In the genomic region with DNA sequence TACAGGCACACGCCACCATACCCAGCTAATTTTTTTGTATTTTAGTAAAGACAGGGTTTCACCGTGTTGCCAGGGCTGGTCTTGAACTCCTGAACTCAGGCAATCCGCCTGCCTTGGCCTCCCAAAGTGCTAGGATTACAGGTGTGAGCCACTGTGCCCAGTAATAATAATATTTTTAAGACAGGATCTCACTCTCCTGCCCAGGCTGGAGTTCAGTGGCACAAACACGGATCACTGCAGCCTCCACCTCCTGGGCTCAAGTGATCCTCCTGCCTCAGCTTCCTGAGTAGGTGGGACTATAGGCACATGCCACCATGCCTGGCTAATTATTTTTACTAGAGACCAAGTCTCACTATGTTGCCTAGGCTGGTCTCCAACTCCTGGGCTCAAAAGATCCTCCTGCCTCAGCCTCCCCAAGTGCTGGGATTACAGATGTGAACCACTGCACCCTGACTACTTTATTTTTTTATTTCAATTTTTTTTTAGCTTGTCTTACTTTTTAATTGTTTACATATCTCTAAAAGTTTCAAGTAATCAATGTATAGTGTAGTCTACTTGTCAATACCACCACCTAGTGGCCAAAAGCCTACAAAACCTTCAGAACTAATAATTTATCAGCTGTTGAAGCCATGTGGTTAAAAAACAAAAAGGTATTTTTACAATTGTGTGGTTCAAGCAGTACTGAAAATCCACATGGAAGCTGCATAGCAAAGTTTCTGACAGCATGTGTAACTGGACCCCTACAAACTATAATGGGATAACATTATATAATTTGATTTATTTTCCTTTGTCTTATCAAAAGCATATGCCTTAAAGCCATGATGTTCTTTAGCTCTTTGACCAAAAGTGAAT, we compare ENCODE assay signal across 8 cellular contexts. TPM values are rescaled to one million over a fixed set of nuclear protein-coding genes. Genes with fewer than 3 reads are reported as not detected.
DNase-seq lines count a peak whose midpoint lies in the region; ATAC-seq, FAIRE-seq and TF ChIP-seq lines count a peak whose summit lies in the region.

No MANE protein-coding gene starts in this region.

- POLR2A ChIA-PET in BJ (lab: Charles Lee) = interaction anchor here (0.8 to 1.0 kb wide), 2 partner anchors 10 to 148 kb away, joined by 3 to 16 read pairs; a partner anchor contains a TSS

- no peaks in the 10 kb centered on the region for H3K9me3 ChIP-seq in aorta (ENCODE audit: control insufficient read depth, low read length)

- H3K4me3 ChIP-seq in BJ (ENCODE audit: low read depth, low read length) (no peak overlapping the region), aorta (ENCODE audit: low read length in 2 of 2) (no peak overlapping the region)

- no peaks in the 10 kb centered on the region for H3K27me3 ChIP-seq in BJ (ENCODE audit: control insufficient read depth, insufficient read depth, low read length)
- H3K27me3 ChIP-seq in aorta (ENCODE audit: control insufficient read depth in 1 of 2, insufficient read depth in 2 of 2, low read length in 1 of 2) = no peaks in the 10 kb centered on the region

- peak; percentile 57 for FAIRE-seq in GM12892 (lab: Jason Lieb, UNC)
- peak; percentile 62 for FAIRE-seq in colon (lab: Jason Lieb, UNC)

- H3K36me3 ChIP-seq in BJ (ENCODE audit: control insufficient read depth, insufficient read depth, low read length) = no peaks in the 10 kb centered on the region
- peaks cover 0 to 1% of the 10 kb centered on the region in 2 donors for H3K36me3 ChIP-seq in aorta (ENCODE audit: control insufficient read depth in 1 of 2, insufficient read depth in 2 of 2, low read length in 1 of 2)

- WGBS in aorta, 2 donors = 73 to 74% methylated on average over 4 of the region's 4 CpGs

- peak; percentile 55 for DNase-seq in BJ (ENCODE audit: low read depth)
- no peak for DNase-seq in GM12892 (ENCODE audit: insufficient read length)
- peak; percentile 71 for DNase-seq in M059J (ENCODE audit: low read depth)
- DNase-seq in SK-N-DZ (ENCODE audit: low spot score) = peak; percentile 74
- peak; percentile 77 to 85 for DNase-seq in lung microvascular endothelial cell (ENCODE audit: low read depth in 2 of 2)
- no peak for DNase-seq in aorta

- TF ChIP-seq POLR2A in GM12892 (IDR thresholded peaks at IDR 0.05; ENCODE audit: low read depth, low read length) = no peak

- peaks cover 3 to 4% of the 10 kb centered on the region in 2 donors for H3K4me1 ChIP-seq in aorta (ENCODE audit: control insufficient read depth in 1 of 2, insufficient read depth in 2 of 2, low read length in 2 of 2)

- peak; percentile 59 for TF ChIP-seq CTCF in BJ (IDR thresholded peaks at IDR 0.05; ENCODE audit: insufficient read depth, low read depth, low read length)

- ATAC-seq in aorta (ENCODE audit: low FRiP score) = peak; percentile 80
- no peak for ATAC-seq in HG03196 (IDR thresholded peaks at IDR 0.05; ENCODE audit: unreplicated experiment)

- CTCF ChIA-PET in BJ (lab: Yijun Ruan, JAX) = interaction anchor here (0.7 to 4.5 kb wide), 36 partner anchors 10 to 1437 kb away, joined by 3 to 50 read pairs (median 4); a partner anchor contains a TSS

- intact Hi-C loops in aorta (cut with DNase I) = loop anchor here (2.0 to 10.0 kb wide), 6 partner anchors 147 to 417 kb away; a partner anchor contains a TSS

- no peak overlapping the region for H3K27ac ChIP-seq in aorta (ENCODE audit: low read depth in 1 of 2, low read length in 2 of 2)

RNA-seq across cellular contexts. Expression of a gene that starts 10.4 kb away (rescaled TPM):
- polyA plus RNA-seq in BJ (2011; rRNA removed) = 5.9 and 12.0 TPM in 2 replicates
- 4.8 and 6.2 TPM in 2 replicates for polyA minus RNA-seq in BJ (2011; rRNA and poly(A)+ RNA removed)
- 22.9 TPM for polyA plus RNA-seq in GM12892 (2012; ENCODE audit: missing spikeins)
- total RNA-seq in M059J (2014; rRNA removed; shearing (Covaris generic)) = 17.4 and 23.4 TPM in 2 replicates
- 92.7 and 111 TPM in 2 replicates for polyA plus RNA-seq in SK-N-DZ (2014; cell fraction: cytosol; rRNA removed)
- polyA plus RNA-seq in SK-N-DZ (2014; cell fraction: nucleus; rRNA removed) = 60.8 and 70.7 TPM in 2 replicates
- total RNA-seq in lung microvascular endothelial cell = 8.5 and 11.1 TPM in 2 replicates
- 10 to 100 TPM; 11.2 TPM for total RNA-seq in aorta
- 10 to 100 TPM in 1 of 2 donors, 1 to 10 TPM in 1; 4.8 to 10.2 TPM for polyA plus RNA-seq in aorta

Comparison
In these comparisons a context has a peak if more than half of its experiments do, and no peak if none do; other contexts are left out.
1. DNase-seq: peak in BJ (single experiment), M059J (single experiment), SK-N-DZ (single experiment) and lung microvascular endothelial cell (2 of 2); none in GM12892 (single experiment) and aorta (0 of 2).